ENCODE assay signal across 21 cellular contexts in genomic region chr19:56092685-56093631, GRCh38. TPM values are rescaled to one million over a fixed set of nuclear protein-coding genes. Genes with fewer than 3 reads are reported as not detected.
DNase-seq lines count a peak whose midpoint lies in the region; ATAC-seq, FAIRE-seq and TF ChIP-seq lines count a peak whose summit lies in the region.
"Had no signal": no experiment of that assay in that cellular context is flagged by ENCODE, and none has a peak within 500 bp of the region (broad histone marks: within the 10 kb centered on the region; RNA-seq: fewer than 3 reads in every experiment).

No MANE protein-coding gene starts in this region.

- no peaks in the 10 kb centered on the region for H3K9me3 Mint-ChIP-seq in CD8-positive, alpha-beta T cell
- no peaks in the 10 kb centered on the region for H3K9me3 Mint-ChIP-seq in IgD-negative memory B cell
- H3K9me3 Mint-ChIP-seq: activated naive CD4-positive, alpha-beta T cell treated with anti-CD3 and anti-CD28 coated beads, Interleukin-2, amount 50 U/mL, for 24 hours had no signal

- no peak overlapping the region for H3K4me3 Mint-ChIP-seq in CD8-positive, alpha-beta T cell
- H3K4me3 Mint-ChIP-seq in IgD-negative memory B cell: no peak overlapping the region
- H3K4me3 Mint-ChIP-seq: activated CD4-positive, alpha-beta T cell treated with anti-CD3 and anti-CD28 coated beads, Interleukin-2, amount 10 ng/mL, durations not matched to agents 7 days and 5 days; activated naive CD4-positive, alpha-beta T cell treated with anti-CD3 and anti-CD28 coated beads, Interleukin-2, amount 50 U/mL, for 24 hours; neural progenitor cell had no signal

- FAIRE-seq in K562 (lab: Jason Lieb, UNC) (no peak), HepG2 (lab: Jason Lieb, UNC) (no peak), small intestine (lab: Jason Lieb, UNC) (no peak)
- FAIRE-seq: endothelial cell of umbilical vein, keratinocyte had no signal

- no peak overlapping the region for H3K4me2 ChIP-seq in K562 (ENCODE audit: insufficient read depth, low read length)
- no peak overlapping the region for H3K4me2 ChIP-seq in HepG2 (ENCODE audit: low read depth, low read length)
- H3K4me2 ChIP-seq: neural progenitor cell had no signal

- no peaks in the 10 kb centered on the region for H3K27me3 Mint-ChIP-seq in CD8-positive, alpha-beta T cell (ENCODE audit: low read depth)
- H3K27me3 Mint-ChIP-seq in IgD-negative memory B cell: no peaks in the 10 kb centered on the region
- H3K27me3 Mint-ChIP-seq: activated CD4-positive, alpha-beta T cell treated with anti-CD3 and anti-CD28 coated beads, Interleukin-2, amount 10 ng/mL, durations not matched to agents 7 days and 5 days; activated naive CD4-positive, alpha-beta T cell treated with anti-CD3 and anti-CD28 coated beads, Interleukin-2, amount 50 U/mL, for 24 hours; progenitor cell of endocrine pancreas had no signal

- DNase-seq in CD8-positive, alpha-beta T cell: no peak
- no peak for DNase-seq in K562 (ENCODE audit: extremely low read depth in 1 of 4, low spot score in 3 of 4)
- no peak for DNase-seq in HepG2 (ENCODE audit: low spot score)
- DNase-seq in activated T-cell treated with anti-CD3 and anti-CD28 coated beads for 4 hours: no peak
- DNase-seq in small intestine: no peak
- DNase-seq in lower leg skin (ENCODE audit: low spot score in 2 of 2): no peak
- DNase-seq in posterior cingulate gyrus: no peak
- DNase-seq: activated CD4-positive, alpha-beta T cell treated with anti-CD3 and anti-CD28 coated beads, Interleukin-2, amount 10 ng/mL, durations not matched to agents 7 days and 5 days; aorta; central memory CD4-positive, alpha-beta T cell; dorsolateral prefrontal cortex; NCI-H1436 treated with DMSO at 0.1 percent for 48 hours; NCI-H2171; transverse colon had no signal

- intact Hi-C loops in CD8-positive, alpha-beta T cell (cut with DNase I, micrococcal nuclease): no loop called here
- intact Hi-C loops in K562 (cut with micrococcal nuclease): no loop called here
- intact Hi-C loops in HepG2 (cut with micrococcal nuclease; ENCODE audit: unreplicated experiment): no loop called here
- intact Hi-C loops in lower leg skin (cut with DNase I; ENCODE audit: low total_unique reads): no loop called here
- intact Hi-C loops in posterior cingulate gyrus (cut with DNase I): no loop called here

- H3K4me1 Mint-ChIP-seq in CD8-positive, alpha-beta T cell (ENCODE audit: low read depth): peaks cover 6% of the 10 kb centered on the region
- peaks cover 0 to 4% (median 2%) of the 10 kb centered on the region in 3 donors for H3K4me1 Mint-ChIP-seq in IgD-negative memory B cell
- H3K4me1 Mint-ChIP-seq: activated CD4-positive, alpha-beta T cell treated with anti-CD3 and anti-CD28 coated beads, Interleukin-2, amount 10 ng/mL, durations not matched to agents 7 days and 5 days; neural progenitor cell had no signal

- H3K79me2 ChIP-seq in K562 (ENCODE audit: control insufficient read depth, insufficient read depth, low read length): peaks cover 66% of the 10 kb centered on the region
- peaks cover 39% of the 10 kb centered on the region for H3K79me2 ChIP-seq in HepG2 (ENCODE audit: insufficient read depth, low read length)

- no peaks in the 10 kb centered on the region for H3K36me3 ChIP-seq in CD8-positive, alpha-beta T cell (ENCODE audit: insufficient read depth, low read length)
- H3K36me3 ChIP-seq in K562 (ENCODE audit: control insufficient read depth, insufficient read depth, low read length) (peaks cover 78% of the 10 kb centered on the region; the same call in 2 of the 3 replicates), HepG2 (replicated peaks in 1 of 2; ENCODE audit: control insufficient read depth in 1 of 2, insufficient read depth in 2 of 2, low read length in 2 of 2) (peaks cover 32 to 71% of the 10 kb centered on the region in 2 experiments), small intestine (ENCODE audit: control insufficient read depth in 2 of 2, insufficient read depth in 2 of 2, low read length in 2 of 2) (peaks cover 7 to 14% of the 10 kb centered on the region in 2 donors)
- H3K36me3 ChIP-seq: neural progenitor cell had no signal

- no peaks in the 10 kb centered on the region for H3K9me3 ChIP-seq in CD8-positive, alpha-beta T cell (ENCODE audit: low read length)
- H3K9me3 ChIP-seq in K562 (replicated peaks; ENCODE audit: control insufficient read depth, insufficient read depth, low read depth, low read length) (peaks cover 15% of the 10 kb centered on the region), HepG2 (ENCODE audit: low read length) (peaks cover 11% of the 10 kb centered on the region; the same call in 1 of the 2 replicates), small intestine (ENCODE audit: control insufficient read depth, low read depth) (no peaks in the 10 kb centered on the region)
- H3K9me3 ChIP-seq: transverse colon had no signal

- H3K9me1 ChIP-seq in K562 (ENCODE audit: control insufficient read depth, insufficient read depth, low read length): no peaks in the 10 kb centered on the region

- TF ChIP-seq CTCF in CD8-positive, alpha-beta T cell (IDR thresholded peaks at IDR 0.05): no peak
- TF ChIP-seq CTCF in K562 (IDR thresholded peaks at IDR 0.05 in 2 of 3, conservative IDR thresholded peaks at IDR 0.05 in 1 of 3; ENCODE audit: insufficient read depth in 2 of 3, low read depth in 1 of 3, low read length in 3 of 3) (no peak), HepG2 (CRISPR knock-in tag; IDR thresholded peaks at IDR 0.05) (no peak), lower leg skin (IDR thresholded peaks at IDR 0.05) (no peak)

- H4K20me1 ChIP-seq in K562 (replicated peaks; ENCODE audit: control insufficient read depth, insufficient read depth, low read length): no peaks in the 10 kb centered on the region
- H4K20me1 ChIP-seq in HepG2 (ENCODE audit: insufficient read depth, low read length): peaks cover 35% of the 10 kb centered on the region

- POLR2A ChIA-PET in CD8-positive, alpha-beta T cell (lab: Charles Lee): no interaction called here
- POLR2A ChIA-PET in K562 (lab: Yijun Ruan, JAX): no interaction called here
- POLR2A ChIA-PET in HepG2 (lab: Yijun Ruan, JAX): no interaction called here

- no peaks in the 10 kb centered on the region for H3K4me1 ChIP-seq in CD8-positive, alpha-beta T cell (ENCODE audit: insufficient read depth, low read length)
- no peaks in the 10 kb centered on the region; a peak in 1 of 5 replicates for H3K4me1 ChIP-seq in K562 (replicated peaks in 1 of 2; ENCODE audit: control insufficient read depth in 2 of 2, insufficient read depth in 2 of 2, low read length in 2 of 2)
- H3K4me1 ChIP-seq in HepG2 (ENCODE audit: insufficient read depth, low read length): no peaks in the 10 kb centered on the region
- no peaks in the 10 kb centered on the region for H3K4me1 ChIP-seq in small intestine (ENCODE audit: control insufficient read depth in 2 of 2, insufficient read depth in 1 of 2, low read depth in 1 of 2, low read length in 1 of 2)
- H3K4me1 ChIP-seq: neural progenitor cell, transverse colon had no signal

- H2AFZ ChIP-seq in K562 (ENCODE audit: low read depth, low read length) (no peak overlapping the region), HepG2 (ENCODE audit: low read length) (no peak overlapping the region)
- H2AFZ ChIP-seq: neural progenitor cell had no signal

- H3K27me3 ChIP-seq in CD8-positive, alpha-beta T cell (ENCODE audit: insufficient read depth, low read length): no peaks in the 10 kb centered on the region
- no peaks in the 10 kb centered on the region for H3K27me3 ChIP-seq in K562 (ENCODE audit: control insufficient read depth in 2 of 2, insufficient read depth in 2 of 2, low read length in 2 of 2)
- H3K27me3 ChIP-seq in HepG2 (ENCODE audit: control insufficient read depth in 1 of 2, insufficient read depth in 2 of 2, low read length in 2 of 2): no peaks in the 10 kb centered on the region; a peak in 1 of 5 replicates
- H3K27me3 ChIP-seq in small intestine (ENCODE audit: control insufficient read depth in 2 of 2, insufficient read depth in 2 of 2, low read length in 2 of 2): no peaks in the 10 kb centered on the region
- H3K27me3 ChIP-seq: dorsolateral prefrontal cortex, neural progenitor cell, transverse colon had no signal

- TF ChIP-seq RAD21 in K562 (CRISPR knock-in tag; conservative IDR thresholded peaks at IDR 0.05 in 1 of 2, IDR thresholded peaks at IDR 0.05 in 1 of 2) (no peak), HepG2 (CRISPR knock-in tag; IDR thresholded peaks at IDR 0.05) (no peak)

- no peak overlapping the region for H3K27ac ChIP-seq in CD8-positive, alpha-beta T cell (ENCODE audit: low read depth, low read length)
- H3K27ac ChIP-seq in K562 (ENCODE audit: extremely low read depth, low read depth, low read length): no peak overlapping the region
- H3K27ac ChIP-seq in HepG2 (ENCODE audit: extremely low read length, insufficient read depth, low read length): no peak overlapping the region
- H3K27ac ChIP-seq in small intestine (ENCODE audit: low read depth in 1 of 2, low read length in 1 of 2): no peak overlapping the region
- H3K27ac ChIP-seq: neural progenitor cell, transverse colon had no signal

- no peak overlapping the region for H3K4me3 ChIP-seq in CD8-positive, alpha-beta T cell (ENCODE audit: low read depth, low read length)
- H3K4me3 ChIP-seq in K562: no peak overlapping the region
- no peak overlapping the region for H3K4me3 ChIP-seq in HepG2 (replicated peaks in 1 of 3; ENCODE audit: insufficient read depth in 1 of 3, low read depth in 2 of 3, low read length in 3 of 3)
- H3K4me3 ChIP-seq in small intestine (ENCODE audit: low read depth in 1 of 2, low read length in 2 of 2): no peak overlapping the region
- H3K4me3 ChIP-seq in lower leg skin (ENCODE audit: low read depth, poor library complexity, severe bottlenecking): no peak overlapping the region
- H3K4me3 ChIP-seq: neural progenitor cell, transverse colon had no signal

- TF ChIP-seq POLR2A in K562 (conservative IDR thresholded peaks at IDR 0.05): no peak
- TF ChIP-seq POLR2A in HepG2 (IDR thresholded peaks at IDR 0.05; ENCODE audit: insufficient read depth in 1 of 2, low read depth in 2 of 2, low read length in 2 of 2): no peak; a peak in 1 of 4 replicates
- no peak for TF ChIP-seq POLR2A in lower leg skin (IDR thresholded peaks at IDR 0.05)

- BruUV-seq in K562 (replicated peaks; lab: Mats Ljungman, UMichigan) (no TSS peak), HepG2 (replicated peaks; lab: Mats Ljungman, UMichigan) (no TSS peak)

- H3K9ac ChIP-seq in K562 (ENCODE audit: insufficient read depth in 1 of 2, low read depth in 2 of 2, low read length in 2 of 2) (no peak overlapping the region), HepG2 (ENCODE audit: insufficient read depth, low read depth, low read length) (no peak overlapping the region)
- H3K9ac ChIP-seq: neural progenitor cell had no signal

- ATAC-seq in CD8-positive, alpha-beta T cell: no peak
- ATAC-seq in K562 (no peak), HepG2 (no peak)
- ATAC-seq: SK-N-SH treated with all-trans-retinoic acid at 6 μM for 48 hours had no signal

- TF ChIP-seq EP300 in K562 (IDR thresholded peaks at IDR 0.05; ENCODE audit: low read length) (no peak), HepG2 (IDR thresholded peaks at IDR 0.05; ENCODE audit: low read depth in 2 of 2, low read length in 2 of 2) (no peak), HepG2 (CRISPR knock-in tag; IDR thresholded peaks at IDR 0.05; ENCODE audit: borderline replicate concordance) (no peak)

- WGBS in K562 (ENCODE audit: insufficient coverage, low coverage, missing lambda C conversion rate): 97% methylated on average over 32 of the region's 32 CpGs
- WGBS in HepG2 (ENCODE audit: low lambda C conversion rate): 97% methylated on average over 29 of the region's 32 CpGs
- 98 to 99% (median 99%) methylated on average over 32 of the region's 32 CpGs for WGBS in small intestine, 3 donors
- WGBS in lower leg skin, 2 donors: 96 to 98% methylated on average over 32 of the region's 32 CpGs

- in situ Hi-C loops in K562 (cut with MboI): no loop called here
- in situ Hi-C loops in HepG2 (cut with HindIII; ENCODE audit: extremely low pct_ligation_motif_present, low pct_unique_long_range_greater_than_20kb): no loop called here

- H3K36me3 Mint-ChIP-seq in CD8-positive, alpha-beta T cell: peaks cover 59% of the 10 kb centered on the region
- peaks cover 7% of the 10 kb centered on the region for H3K36me3 Mint-ChIP-seq in IgD-negative memory B cell

- H3K27ac Mint-ChIP-seq in CD8-positive, alpha-beta T cell: peak overlapping the region; percentile 27
- H3K27ac Mint-ChIP-seq in IgD-negative memory B cell: peak overlapping the region in 2 of 3 donors; percentile 37 to 53
- H3K27ac Mint-ChIP-seq: activated CD4-positive, alpha-beta T cell treated with anti-CD3 and anti-CD28 coated beads, Interleukin-2, amount 10 ng/mL, durations not matched to agents 7 days and 5 days; activated naive CD4-positive, alpha-beta T cell treated with anti-CD3 and anti-CD28 coated beads, Interleukin-2, amount 50 U/mL, for 24 hours; neural progenitor cell; progenitor cell of endocrine pancreas had no signal

- CTCF ChIA-PET in CD8-positive, alpha-beta T cell (lab: Charles Lee): no interaction called here
- CTCF ChIA-PET in K562 (lab: Yijun Ruan, JAX; ENCODE audit: low intra/inter-chr PET ratio) (no interaction called here), HepG2 (lab: Yijun Ruan, JAX; ENCODE audit: low intra/inter-chr PET ratio, low total read pairs) (no interaction called here)

RNA-seq across cellular contexts. Expression of gene ZNF787, which starts 28.1 kb away (rescaled TPM):
- total RNA-seq in CD8-positive, alpha-beta T cell: 10 to 100 TPM; 10.2 to 10.8 TPM
- polyA plus RNA-seq in IgD-negative memory B cell (2.8 TPM), K562 (2011; rRNA removed) (7.3 and 10.9 TPM in 2 replicates), K562 (2014; fragmentation: Illumina TruSeq; extraction: Trizol) (6.9 and 20.9 TPM in 2 replicates), K562 (2014; fragmentation: Nextera tagmentation; extraction: Ambion mirVana) (under 1 TPM; 0.45 to 0.53 TPM), K562 (2014; rRNA removed) (51.1 and 54.4 TPM in 2 replicates), HepG2 (2011; rRNA removed) (15.1 and 23.1 TPM in 2 replicates), small intestine (10 to 100 TPM; 29.9 to 34.9 (median 30.2) TPM)
- total RNA-seq in K562 (2011; cell fraction: chromatin; rRNA removed; ENCODE audit: low replicate concordance): 17.6 and 47.4 TPM in 2 replicates
- 27.8 and 29.1 TPM in 2 replicates for total RNA-seq in K562 (2011; cell fraction: nucleolus; rRNA removed)
- total RNA-seq in K562 (2011; cell fraction: nucleoplasm; rRNA removed): 19.5 and 20.7 TPM in 2 replicates
- total RNA-seq in K562 (2014; rRNA removed) (77.6 and 84.0 TPM in 2 replicates), K562 (2014; rRNA removed; fragmentation: Illumina TruSeq; extraction: Trizol) (5.3 and 5.7 TPM in 2 replicates), K562 (2015; rRNA removed; fragmentation: Illumina TruSeq; extraction: Trizol) (26.1 and 30.6 TPM in 2 replicates), K562 (2021) (65.9 and 73.8 TPM in 2 replicates), HepG2 (2016; rRNA removed; fragmentation: Illumina TruSeq; extraction: Trizol) (35.6 and 42.8 TPM in 2 replicates), lower leg skin (10 to 100 TPM; 11.6 to 21.5 (median 19.9) TPM)
- polyA plus RNA-seq in K562 (2011; cell fraction: cytosol; rRNA removed): 11.1 and 55.5 TPM in 2 replicates
- polyA plus RNA-seq in K562 (2011; cell fraction: nucleus; rRNA removed): 10.4 and 17.2 TPM in 2 replicates
- polyA plus RNA-seq in K562 (2012): 35.3 and 37.8 TPM in 2 replicates
- polyA minus RNA-seq in K562 (2011; rRNA and poly(A)+ RNA removed): 1.8 and 3.2 TPM in 2 replicates
- 20.8 and 30.9 TPM in 2 replicates for polyA minus RNA-seq in K562 (2011; cell fraction: cytosol; rRNA and poly(A)+ RNA removed)
- polyA minus RNA-seq in K562 (2011; cell fraction: nucleus; rRNA and poly(A)+ RNA removed): 6.3 and 6.7 TPM in 2 replicates
- total RNA-seq in HepG2 (2016; cell fraction: cytosol; rRNA removed; fragmentation: Illumina TruSeq; extraction: Trizol; ENCODE audit: low read depth): 29.0 and 33.1 TPM in 2 replicates
- 34.7 and 46.1 TPM in 2 replicates for total RNA-seq in HepG2 (2016; cell fraction: insoluble cytoplasmic fraction; rRNA removed; fragmentation: Illumina TruSeq; extraction: Trizol)
- 62.2 and 73.5 TPM in 2 replicates for total RNA-seq in HepG2 (2016; cell fraction: membrane; rRNA removed; fragmentation: Illumina TruSeq; extraction: Trizol)
- total RNA-seq in HepG2 (2016; cell fraction: nucleus; rRNA removed; fragmentation: Illumina TruSeq; extraction: Trizol): 17.6 and 21.2 TPM in 2 replicates
- 9.6 and 21.1 TPM in 2 replicates for polyA plus RNA-seq in HepG2 (2011; cell fraction: cytosol; rRNA removed)
- polyA plus RNA-seq in HepG2 (2011; cell fraction: nucleus; rRNA removed): 24.0 and 30.1 TPM in 2 replicates
- polyA plus RNA-seq in HepG2 (2012): 20.1 and 21.2 TPM in 2 replicates
- 34.6 and 40.9 TPM in 2 replicates for polyA plus RNA-seq in HepG2 (2016; cell fraction: cytosol; fragmentation: Illumina TruSeq; extraction: Trizol; ENCODE audit: low read depth)
- 47.2 and 47.3 TPM in 2 replicates for polyA plus RNA-seq in HepG2 (2016; cell fraction: insoluble cytoplasmic fraction; fragmentation: Illumina TruSeq; extraction: Trizol; ENCODE audit: low read depth)
- 55.5 and 74.3 TPM in 2 replicates for polyA plus RNA-seq in HepG2 (2016; cell fraction: membrane; fragmentation: Illumina TruSeq; extraction: Trizol; ENCODE audit: low read depth)
- 38.1 and 41.9 TPM in 2 replicates for polyA plus RNA-seq in HepG2 (2016; cell fraction: nucleus; fragmentation: Illumina TruSeq; extraction: Trizol; ENCODE audit: insufficient read depth, low read depth)
- 11.1 and 37.8 TPM in 2 replicates for polyA minus RNA-seq in HepG2 (2011; rRNA and poly(A)+ RNA removed; ENCODE audit: low replicate concordance)
- polyA minus RNA-seq in HepG2 (2011; cell fraction: cytosol; rRNA and poly(A)+ RNA removed): 24.6 and 29.7 TPM in 2 replicates
- 9.8 and 11.8 TPM in 2 replicates for polyA minus RNA-seq in HepG2 (2011; cell fraction: nucleus; rRNA and poly(A)+ RNA removed)

RNA-seq across cellular contexts. Expression of gene ZNF444, which starts 48.1 kb away (rescaled TPM):
- 10 to 100 TPM; 17.2 to 18.6 TPM for total RNA-seq in CD8-positive, alpha-beta T cell
- polyA plus RNA-seq in IgD-negative memory B cell (19.5 TPM), K562 (2011; rRNA removed) (6.1 and 7.4 TPM in 2 replicates), K562 (2014; fragmentation: Illumina TruSeq; extraction: Trizol) (7.7 and 10.6 TPM in 2 replicates), K562 (2014; fragmentation: Nextera tagmentation; extraction: Ambion mirVana) (under 1 TPM; 0.39 to 0.49 TPM), K562 (2014; rRNA removed) (24.3 and 28.4 TPM in 2 replicates), HepG2 (2011; rRNA removed) (27.4 and 34.2 TPM in 2 replicates), small intestine (10 to 100 TPM; 20.1 to 25.9 (median 24.6) TPM)
- 10.3 and 22.0 TPM in 2 replicates for total RNA-seq in K562 (2011; cell fraction: chromatin; rRNA removed; ENCODE audit: low replicate concordance)
- total RNA-seq in K562 (2011; cell fraction: nucleolus; rRNA removed): 14.7 and 18.6 TPM in 2 replicates
- total RNA-seq in K562 (2011; cell fraction: nucleoplasm; rRNA removed): 13.4 and 17.9 TPM in 2 replicates
- total RNA-seq in K562 (2014; rRNA removed) (20.0 and 20.8 TPM in 2 replicates), K562 (2014; rRNA removed; fragmentation: Illumina TruSeq; extraction: Trizol) (2.0 and 2.8 TPM in 2 replicates), K562 (2015; rRNA removed; fragmentation: Illumina TruSeq; extraction: Trizol) (6.9 and 7.0 TPM in 2 replicates), K562 (2021) (38.8 and 40.0 TPM in 2 replicates), HepG2 (2016; rRNA removed; fragmentation: Illumina TruSeq; extraction: Trizol) (24.4 and 30.3 TPM in 2 replicates), lower leg skin (10 to 100 TPM; 22.1 to 39.5 (median 30.6) TPM)
- 14.2 and 42.2 TPM in 2 replicates for polyA plus RNA-seq in K562 (2011; cell fraction: cytosol; rRNA removed)
- polyA plus RNA-seq in K562 (2011; cell fraction: nucleus; rRNA removed): 10.7 and 21.0 TPM in 2 replicates
- polyA plus RNA-seq in K562 (2012): 17.4 and 18.2 TPM in 2 replicates
- polyA minus RNA-seq in K562 (2011; rRNA and poly(A)+ RNA removed): 2.2 and 4.2 TPM in 2 replicates
- 8.6 and 9.5 TPM in 2 replicates for polyA minus RNA-seq in K562 (2011; cell fraction: cytosol; rRNA and poly(A)+ RNA removed)
- 2.8 and 3.4 TPM in 2 replicates for polyA minus RNA-seq in K562 (2011; cell fraction: nucleus; rRNA and poly(A)+ RNA removed)
- 8.7 and 10.7 TPM in 2 replicates for total RNA-seq in HepG2 (2016; cell fraction: cytosol; rRNA removed; fragmentation: Illumina TruSeq; extraction: Trizol; ENCODE audit: low read depth)
- total RNA-seq in HepG2 (2016; cell fraction: insoluble cytoplasmic fraction; rRNA removed; fragmentation: Illumina TruSeq; extraction: Trizol): 24.3 and 28.9 TPM in 2 replicates
- total RNA-seq in HepG2 (2016; cell fraction: membrane; rRNA removed; fragmentation: Illumina TruSeq; extraction: Trizol): 18.5 and 19.0 TPM in 2 replicates
- total RNA-seq in HepG2 (2016; cell fraction: nucleus; rRNA removed; fragmentation: Illumina TruSeq; extraction: Trizol): 16.6 and 20.8 TPM in 2 replicates
- 26.3 and 39.4 TPM in 2 replicates for polyA plus RNA-seq in HepG2 (2011; cell fraction: cytosol; rRNA removed)
- polyA plus RNA-seq in HepG2 (2011; cell fraction: nucleus; rRNA removed): 141 and 147 TPM in 2 replicates
- 31.4 and 36.8 TPM in 2 replicates for polyA plus RNA-seq in HepG2 (2012)
- polyA plus RNA-seq in HepG2 (2016; cell fraction: cytosol; fragmentation: Illumina TruSeq; extraction: Trizol; ENCODE audit: low read depth): 9.9 and 10.2 TPM in 2 replicates
- polyA plus RNA-seq in HepG2 (2016; cell fraction: insoluble cytoplasmic fraction; fragmentation: Illumina TruSeq; extraction: Trizol; ENCODE audit: low read depth): 35.6 and 37.8 TPM in 2 replicates
- 15.1 and 15.7 TPM in 2 replicates for polyA plus RNA-seq in HepG2 (2016; cell fraction: membrane; fragmentation: Illumina TruSeq; extraction: Trizol; ENCODE audit: low read depth)
- 59.4 and 67.1 TPM in 2 replicates for polyA plus RNA-seq in HepG2 (2016; cell fraction: nucleus; fragmentation: Illumina TruSeq; extraction: Trizol; ENCODE audit: insufficient read depth, low read depth)
- 7.0 and 28.3 TPM in 2 replicates for polyA minus RNA-seq in HepG2 (2011; rRNA and poly(A)+ RNA removed; ENCODE audit: low replicate concordance)
- 15.8 and 20.3 TPM in 2 replicates for polyA minus RNA-seq in HepG2 (2011; cell fraction: cytosol; rRNA and poly(A)+ RNA removed)
- 11.1 and 17.4 TPM in 2 replicates for polyA minus RNA-seq in HepG2 (2011; cell fraction: nucleus; rRNA and poly(A)+ RNA removed)
